Comparison of ENCODE assay signal across 20 cellular contexts in the genomic region with DNA sequence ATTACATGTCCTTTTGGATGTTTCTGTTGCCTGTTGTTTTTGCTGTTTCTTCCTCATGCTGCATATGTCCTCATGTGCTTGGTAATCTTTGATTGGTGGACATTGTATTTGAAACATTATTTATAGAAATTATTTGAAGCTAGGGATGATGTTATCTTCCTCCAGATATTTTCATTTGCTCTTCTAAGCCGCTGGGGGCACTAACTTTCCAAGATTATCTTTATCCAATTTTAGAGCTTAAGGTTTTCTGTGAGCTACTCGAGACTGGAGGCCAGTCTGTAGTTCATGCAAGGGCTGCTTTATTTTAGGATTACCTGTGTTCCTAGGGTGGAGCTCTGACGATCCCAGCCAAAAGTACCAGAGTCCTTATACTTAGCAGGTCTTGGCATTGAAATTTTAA. TPM values are rescaled to one million over a fixed set of nuclear protein-coding genes. Genes with fewer than 3 reads are reported as not detected.
A peak's percentile ranks its signal among the peaks of the same experiment; 100 is the strongest.
DNase-seq lines count a peak whose midpoint lies in the region; ATAC-seq, FAIRE-seq and TF ChIP-seq lines count a peak whose summit lies in the region.
"Had no signal": no experiment of that assay in that cellular context is flagged by ENCODE, and none has a peak within 500 bp of the region (broad histone marks: within the 10 kb centered on the region; RNA-seq: fewer than 3 reads in every experiment).

No MANE protein-coding gene starts in this region.

- no peak overlapping the region for H3K27ac ChIP-seq in neural cell (ENCODE audit: low read length)
- H3K27ac ChIP-seq: dorsolateral prefrontal cortex had no signal

- TF ChIP-seq CTCF in endothelial cell (IDR thresholded peaks at IDR 0.05; ENCODE audit: unreplicated experiment): peak; percentile 60
- TF ChIP-seq CTCF in neural cell (IDR thresholded peaks at IDR 0.05; ENCODE audit: poor library complexity, severe bottlenecking): peak; percentile 28
- TF ChIP-seq CTCF in GM13976 (IDR thresholded peaks at IDR 0.05; ENCODE audit: borderline replicate concordance, control extremely low read depth, extremely low read depth, insufficient read depth, missing control alignments): no peak

- H3K27me3 Mint-ChIP-seq in endothelial cell (ENCODE audit: unreplicated experiment): no peaks in the 10 kb centered on the region

- H3K79me2 ChIP-seq in neural cell (replicated peaks; ENCODE audit: insufficient read depth, low read length): no peaks in the 10 kb centered on the region

- H3F3A ChIP-seq in neural cell (ENCODE audit: insufficient read depth, low read length, poor library complexity, severe bottlenecking): no peaks in the 10 kb centered on the region

- no peaks in the 10 kb centered on the region for H4K20me1 ChIP-seq in neural cell (ENCODE audit: insufficient read depth)

- no peak overlapping the region for H3K4me3 Mint-ChIP-seq in endothelial cell (ENCODE audit: unreplicated experiment)
- H3K4me3 Mint-ChIP-seq: nephron had no signal

- no peak for TF ChIP-seq EP300 in neural cell (conservative IDR thresholded peaks at IDR 0.05; ENCODE audit: poor library complexity, severe bottlenecking)

- H3K27me3 ChIP-seq in neural cell (ENCODE audit: insufficient read depth, low read depth, low read length): no peaks in the 10 kb centered on the region
- H3K27me3 ChIP-seq: dorsolateral prefrontal cortex had no signal

- H3K27ac Mint-ChIP-seq in endothelial cell (ENCODE audit: unreplicated experiment): no peak overlapping the region
- H3K27ac Mint-ChIP-seq: nephron had no signal

- DNase-seq in GM12892 (ENCODE audit: insufficient read length) (no peak), OCI-M1 (lab: John Stamatoyannopoulos, UW) (peak; percentile 41), endothelial cell (ENCODE audit: low spot score) (no peak), GM13976 (ENCODE audit: low spot score) (no peak), NCI-H1092 treated with DMSO at 0.1 percent for 48 hours (lab: John Stamatoyannopoulos, UW) (no peak)
- DNase-seq: activated CD4-positive, CD25-positive, alpha-beta regulatory T cell; activated effector memory CD4-positive, alpha-beta T cell treated with anti-CD3 and anti-CD28 coated beads, Interleukin-2, amount 50 U/mL, for 16 hours; aorta; C1 segment of cervical spinal cord; dorsolateral prefrontal cortex; GOT3; IMR-90; NCI-H774; right cardiac atrium; stimulated activated CD8-positive, alpha-beta memory T cell treated with anti-CD3 and anti-CD28 coated beads, Interleukin-4, amount 100 ng/mL, for 48 hours; T-helper 1 cell had no signal

- H3K36me3 ChIP-seq in neural cell (ENCODE audit: insufficient read depth, low read length): no peaks in the 10 kb centered on the region

- H3K4me2 ChIP-seq in neural cell (ENCODE audit: low read length): no peak overlapping the region

- no peak for ATAC-seq in HG03521 (IDR thresholded peaks at IDR 0.05; ENCODE audit: unreplicated experiment)
- ATAC-seq in HG03571 (IDR thresholded peaks at IDR 0.05; ENCODE audit: unreplicated experiment): no peak
- ATAC-seq: right cardiac atrium had no signal

- no peak for TF ChIP-seq RAD21 in neural cell (conservative IDR thresholded peaks at IDR 0.05)

- H3K36me3 Mint-ChIP-seq in endothelial cell (ENCODE audit: low read depth, unreplicated experiment): no peaks in the 10 kb centered on the region

- no peaks in the 10 kb centered on the region for H3K9me3 ChIP-seq in neural cell (ENCODE audit: low read length)

- no peak overlapping the region for H3K9ac ChIP-seq in neural cell (ENCODE audit: low read length)

- no peaks in the 10 kb centered on the region for H3K9me2 ChIP-seq in neural cell (ENCODE audit: insufficient read depth, low read length)

- no peak overlapping the region for H2AFZ ChIP-seq in neural cell (ENCODE audit: low read depth, low read length)

- TF ChIP-seq POLR2A in GM12892 (IDR thresholded peaks at IDR 0.05; ENCODE audit: low read depth, low read length): no peak

- FAIRE-seq in GM12892 (lab: Jason Lieb, UNC): peak; percentile 5

- in situ Hi-C loops in GM13976 (cut with MboI; ENCODE audit: low sequenced_read_pairs, unreplicated experiment): no loop called here

- no peaks in the 10 kb centered on the region for H3K4me1 Mint-ChIP-seq in endothelial cell (ENCODE audit: unreplicated experiment)
- H3K4me1 Mint-ChIP-seq: nephron had no signal

- no peak overlapping the region for H3K4me3 ChIP-seq in neural cell (ENCODE audit: low read length)
- H3K4me3 ChIP-seq: dorsolateral prefrontal cortex had no signal

- H3K9me3 Mint-ChIP-seq in endothelial cell (ENCODE audit: unreplicated experiment): no peaks in the 10 kb centered on the region

TF ChIP-seq in neural cell, 6 proteins besides CTCF, POLR2A, EP300 and RAD21:
- TF ChIP-seq SMC3 (conservative IDR thresholded peaks at IDR 0.05; ENCODE audit: poor library complexity): no peak
- TF ChIP-seq TAF1 (IDR thresholded peaks at IDR 0.05; ENCODE audit: low read depth): no peak
- no peak for TF ChIP-seq POLR2AphosphoS5 (IDR thresholded peaks at IDR 0.05)
- no peak for TF ChIP-seq MXI1 (conservative IDR thresholded peaks at IDR 0.05; ENCODE audit: poor library complexity, severe bottlenecking)
- TF ChIP-seq, protein P1, sequence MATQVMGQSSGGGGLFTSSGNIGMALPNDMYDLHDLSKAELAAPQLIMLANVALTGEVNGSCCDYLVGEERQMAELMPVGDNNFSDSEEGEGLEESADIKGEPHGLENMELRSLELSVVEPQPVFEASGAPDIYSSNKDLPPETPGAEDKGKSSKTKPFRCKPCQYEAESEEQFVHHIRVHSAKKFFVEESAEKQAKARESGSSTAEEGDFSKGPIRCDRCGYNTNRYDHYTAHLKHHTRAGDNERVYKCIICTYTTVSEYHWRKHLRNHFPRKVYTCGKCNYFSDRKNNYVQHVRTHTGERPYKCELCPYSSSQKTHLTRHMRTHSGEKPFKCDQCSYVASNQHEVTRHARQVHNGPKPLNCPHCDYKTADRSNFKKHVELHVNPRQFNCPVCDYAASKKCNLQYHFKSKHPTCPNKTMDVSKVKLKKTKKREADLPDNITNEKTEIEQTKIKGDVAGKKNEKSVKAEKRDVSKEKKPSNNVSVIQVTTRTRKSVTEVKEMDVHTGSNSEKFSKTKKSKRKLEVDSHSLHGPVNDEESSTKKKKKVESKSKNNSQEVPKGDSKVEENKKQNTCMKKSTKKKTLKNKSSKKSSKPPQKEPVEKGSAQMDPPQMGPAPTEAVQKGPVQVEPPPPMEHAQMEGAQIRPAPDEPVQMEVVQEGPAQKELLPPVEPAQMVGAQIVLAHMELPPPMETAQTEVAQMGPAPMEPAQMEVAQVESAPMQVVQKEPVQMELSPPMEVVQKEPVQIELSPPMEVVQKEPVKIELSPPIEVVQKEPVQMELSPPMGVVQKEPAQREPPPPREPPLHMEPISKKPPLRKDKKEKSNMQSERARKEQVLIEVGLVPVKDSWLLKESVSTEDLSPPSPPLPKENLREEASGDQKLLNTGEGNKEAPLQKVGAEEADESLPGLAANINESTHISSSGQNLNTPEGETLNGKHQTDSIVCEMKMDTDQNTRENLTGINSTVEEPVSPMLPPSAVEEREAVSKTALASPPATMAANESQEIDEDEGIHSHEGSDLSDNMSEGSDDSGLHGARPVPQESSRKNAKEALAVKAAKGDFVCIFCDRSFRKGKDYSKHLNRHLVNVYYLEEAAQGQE (IDR thresholded peaks at IDR 0.05; ENCODE audit: borderline replicate concordance): no peak
- no peak for TF ChIP-seq EZH2 (IDR thresholded peaks at IDR 0.05; ENCODE audit: borderline replicate concordance, insufficient read depth, low read length, poor library complexity, severe bottlenecking)

RNA-seq across cellular contexts. Expression of a gene that starts 40.9 kb away (rescaled TPM):
- polyA plus RNA-seq in GM12892 (2012; ENCODE audit: missing spikeins): 16.2 TPM
- total RNA-seq in endothelial cell (ENCODE audit: unreplicated experiment): 28.5 TPM
- polyA plus RNA-seq in neural cell: 3.0 and 3.3 TPM in 2 replicates
- 6.9 and 8.0 TPM in 2 replicates for polyA minus RNA-seq in neural cell
